ENCODE assay signal across 17 cellular contexts in genomic region chr2:100192300-100192699, GRCh38. TPM values are rescaled to one million over a fixed set of nuclear protein-coding genes. Genes with fewer than 3 reads are reported as not detected.
"Had no signal": no experiment of that assay in that cellular context is flagged by ENCODE, and none has a peak within 500 bp of the region (broad histone marks: within the 10 kb centered on the region; RNA-seq: fewer than 3 reads in every experiment).

No MANE protein-coding gene starts in this region.

- H3K27ac ChIP-seq: brain microvascular endothelial cell, foreskin keratinocyte, spleen, WERI-Rb-1 had no signal

- DNase-seq: activated CD4-positive, alpha-beta T cell treated with anti-CD3 and anti-CD28 coated beads for 1 hour; activated T-cell treated with anti-CD3 and anti-CD28 coated beads, Interleukin-2, amount 50 U/mL, for 1 hour; brain microvascular endothelial cell; effector memory CD4-positive, alpha-beta T cell; foreskin keratinocyte; kidney glomerular epithelial cell; naive thymus-derived CD4-positive, alpha-beta T cell; posterior cingulate gyrus; retina; spleen; stimulated activated CD4-positive, alpha-beta T cell treated with anti-CD3 and anti-CD28 coated beads, Interleukin-4, amount 100 ng/mL, for 1 hour; stimulated activated naive CD4-positive, alpha-beta T cell; uterus; WERI-Rb-1 had no signal

- H3K4me1 ChIP-seq: foreskin keratinocyte had no signal

- H3K36me3 ChIP-seq: adrenal gland, ascending aorta, brain microvascular endothelial cell, spleen, uterus, WERI-Rb-1 had no signal

- ATAC-seq: activated naive CD4-positive, alpha-beta T cell treated with anti-CD3 and anti-CD28 coated beads, Interleukin-2, amount 50 U/mL, for 72 hours; foreskin keratinocyte; naive thymus-derived CD4-positive, alpha-beta T cell had no signal

- H3K27me3 ChIP-seq: adrenal gland, ascending aorta, brain microvascular endothelial cell, foreskin keratinocyte, spleen, uterus had no signal

- H3K9me3 ChIP-seq: adrenal gland, ascending aorta, spleen, uterus had no signal

- H3K4me3 ChIP-seq: adrenal gland, ascending aorta, spleen, uterus had no signal

RNA-seq across cellular contexts. Expression of gene AFF3, which starts 49.9 kb away (rescaled TPM):
- total RNA-seq: foreskin keratinocyte had no signal
